In genomic region chr5:154345255-154345952, GRCh38 we compare ENCODE assay signal across 16 cellular contexts.
DNase-seq lines count a peak whose midpoint lies in the region; ATAC-seq, FAIRE-seq and TF ChIP-seq lines count a peak whose summit lies in the region.
"Had no signal": no experiment of that assay in that cellular context is flagged by ENCODE, and none has a peak within 500 bp of the region (broad histone marks: within the 10 kb centered on the region; RNA-seq: fewer than 3 reads in every experiment).

No MANE protein-coding gene starts in this region.

- WGBS in endodermal cell (ENCODE audit: insufficient coverage in 1 of 2, insufficient read length in 1 of 2), 2 experiments: 94 to 100% methylated on average over 2 to 4 of the region's 5 CpGs

- no peak overlapping the region for H3K4me3 Mint-ChIP-seq in stimulated activated naive CD8-positive, alpha-beta T cell treated with anti-CD3 and anti-CD28 coated beads, Interleukin-15, amount 100 ng/mL, for 72 hours
- no peak overlapping the region for H3K4me3 Mint-ChIP-seq in endodermal cell

- no peak overlapping the region for H3K9ac ChIP-seq in endodermal cell (ENCODE audit: extremely low read depth, low read length, poor library complexity, severe bottlenecking)

- POLR2A ChIA-PET in HEK293 (lab: Yijun Ruan, JAX): no interaction called here

- H3K9me3 Mint-ChIP-seq in stimulated activated naive CD8-positive, alpha-beta T cell treated with anti-CD3 and anti-CD28 coated beads, Interleukin-15, amount 100 ng/mL, for 72 hours: no peaks in the 10 kb centered on the region
- H3K9me3 Mint-ChIP-seq in endodermal cell: no peaks in the 10 kb centered on the region

- FAIRE-seq in frontal cortex (lab: Jason Lieb, UNC): no peak
- FAIRE-seq: D721Med, keratinocyte, TTC549 had no signal

- no peaks in the 10 kb centered on the region for H3K36me3 Mint-ChIP-seq in endodermal cell (ENCODE audit: low read depth)

- H3K4me1 ChIP-seq in HEK293 (ENCODE audit: control insufficient read depth, insufficient read depth, low read length): no peaks in the 10 kb centered on the region
- no peaks in the 10 kb centered on the region for H3K4me1 ChIP-seq in endodermal cell (ENCODE audit: control insufficient read depth, insufficient read depth, low read length)
- H3K4me1 ChIP-seq: gastroesophageal sphincter had no signal

- peak; percentile 37 for ATAC-seq in stimulated activated naive CD8-positive, alpha-beta T cell treated with anti-CD3 and anti-CD28 coated beads, Interleukin-15, amount 100 ng/mL, for 72 hours
- ATAC-seq in stimulated activated naive CD8-positive, alpha-beta T cell treated with anti-CD3 and anti-CD28 coated beads, Interleukin-15, Interleukin-2, amounts not matched to agents 100 U/mL and 50 U/mL, for 24 hours: no peak
- peak; percentile 74 for ATAC-seq in HG03135 (IDR thresholded peaks at IDR 0.05; ENCODE audit: unreplicated experiment)
- ATAC-seq: gastroesophageal sphincter had no signal

- TF ChIP-seq CTCF in HEK293 (tag by site-specific recombination; IDR thresholded peaks at IDR 0.05): no peak
- no peak for TF ChIP-seq CTCF in endodermal cell (conservative IDR thresholded peaks at IDR 0.05)

- peaks cover 12% of the 10 kb centered on the region for H3K4me1 Mint-ChIP-seq in stimulated activated naive CD8-positive, alpha-beta T cell treated with anti-CD3 and anti-CD28 coated beads, Interleukin-15, amount 100 ng/mL, for 72 hours
- peaks cover 17% of the 10 kb centered on the region for H3K4me1 Mint-ChIP-seq in endodermal cell

- H3K27ac Mint-ChIP-seq in stimulated activated naive CD8-positive, alpha-beta T cell treated with anti-CD3 and anti-CD28 coated beads, Interleukin-15, amount 100 ng/mL, for 72 hours: no peak overlapping the region
- no peak overlapping the region for H3K27ac Mint-ChIP-seq in endodermal cell

- H3K9me3 ChIP-seq in HEK293 (ENCODE audit: control insufficient read depth, insufficient read depth, low read depth, low read length): no peaks in the 10 kb centered on the region
- H3K9me3 ChIP-seq in endodermal cell (ENCODE audit: control insufficient read depth, low read length): no peaks in the 10 kb centered on the region
- H3K9me3 ChIP-seq: gastroesophageal sphincter had no signal

- no peaks in the 10 kb centered on the region for H3K27me3 Mint-ChIP-seq in stimulated activated naive CD8-positive, alpha-beta T cell treated with anti-CD3 and anti-CD28 coated beads, Interleukin-15, amount 100 ng/mL, for 72 hours
- no peaks in the 10 kb centered on the region for H3K27me3 Mint-ChIP-seq in endodermal cell (ENCODE audit: insufficient read depth)

- H3K27ac ChIP-seq in HEK293 (ENCODE audit: extremely low read depth, low read depth, low read length) (no peak overlapping the region), endodermal cell (ENCODE audit: low read depth, low read length) (no peak overlapping the region)
- H3K27ac ChIP-seq: gastroesophageal sphincter, RWPE1 had no signal

- H3K27me3 ChIP-seq in endodermal cell (ENCODE audit: control insufficient read depth, insufficient read depth, low read length, poor library complexity, severe bottlenecking): no peaks in the 10 kb centered on the region
- H3K27me3 ChIP-seq: gastroesophageal sphincter had no signal

- DNase-seq in stimulated activated naive CD8-positive, alpha-beta T cell treated with anti-CD3 and anti-CD28 coated beads, Interleukin-15, amount 100 ng/mL, for 72 hours: no peak
- DNase-seq in stimulated activated naive CD8-positive, alpha-beta T cell treated with anti-CD3 and anti-CD28 coated beads, Interleukin-15, Interleukin-2, amounts not matched to agents 100 U/mL and 50 U/mL, for 24 hours: no peak
- DNase-seq in HUDEP-2 (lab: John Stamatoyannopoulos, UW; ENCODE audit: unreplicated experiment in 76 of 76) (no peak), endodermal cell (no peak), HPDE6-E6E7 (ENCODE audit: extremely low spot score) (no peak), frontal cortex (ENCODE audit: low spot score in 2 of 2) (no peak)
- DNase-seq: MV-4-11, NCI-H510A treated with DMSO at 0.1 percent for 48 hours, retina had no signal

- CTCF ChIA-PET in HEK293 (lab: Yijun Ruan, JAX): no interaction called here

- H3K4me3 ChIP-seq in HEK293 (ENCODE audit: low read depth, low read length): no peak overlapping the region
- no peak overlapping the region for H3K4me3 ChIP-seq in endodermal cell (ENCODE audit: low read length)
- H3K4me3 ChIP-seq: gastroesophageal sphincter had no signal

- no peaks in the 10 kb centered on the region for H3K36me3 ChIP-seq in HEK293 (ENCODE audit: control insufficient read depth in 2 of 2, insufficient read depth in 1 of 2, low read length in 2 of 2)
- no peaks in the 10 kb centered on the region for H3K36me3 ChIP-seq in endodermal cell (ENCODE audit: control insufficient read depth, insufficient read depth, low read length)
- H3K36me3 ChIP-seq: gastroesophageal sphincter had no signal

TF ChIP-seq in HEK293, 187 proteins besides CTCF, POLR2A, EP300 and RAD21:
- peak; percentile 61; the same call in 1 of the 2 replicates for TF ChIP-seq ZNF362 (tag by site-specific recombination; IDR thresholded peaks at IDR 0.05)
- no peak for TF ChIP-seq SALL2 (tag by site-specific recombination; IDR thresholded peaks at IDR 0.05; ENCODE audit: borderline replicate concordance)
- no peak for TF ChIP-seq ZNF704 (tag by site-specific recombination; IDR thresholded peaks at IDR 0.05)
- TF ChIP-seq REPIN1 (tag by site-specific recombination; IDR thresholded peaks at IDR 0.05; ENCODE audit: low read depth): no peak
- no peak for TF ChIP-seq ZNF501 (tag by site-specific recombination; IDR thresholded peaks at IDR 0.05)
